Comparison of ENCODE assay signal across 8 cellular contexts in the genomic region with DNA sequence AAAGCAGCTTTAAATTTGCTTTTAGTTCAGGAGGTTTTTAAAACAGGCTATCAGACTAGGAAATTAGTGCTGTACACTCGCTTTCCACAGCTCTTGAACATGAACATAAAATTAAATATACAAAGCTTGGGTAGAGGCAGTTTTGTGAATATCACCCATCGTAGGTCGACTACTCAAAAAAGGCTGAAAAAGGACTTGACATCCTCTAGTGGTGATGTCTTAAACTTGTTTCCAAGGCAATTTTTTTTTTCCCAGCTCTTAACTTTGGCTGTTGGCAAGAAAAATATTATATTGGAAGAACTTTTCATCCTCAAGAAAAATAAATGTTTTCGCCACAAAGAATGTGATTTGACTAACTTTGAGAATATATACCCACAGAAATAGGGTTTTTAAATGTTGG. TPM values are rescaled to one million over a fixed set of nuclear protein-coding genes. Genes with fewer than 3 reads are reported as not detected.
DNase-seq lines count a peak whose midpoint lies in the region; ATAC-seq, FAIRE-seq and TF ChIP-seq lines count a peak whose summit lies in the region.

No MANE protein-coding gene starts in this region.

- H3K4me3 ChIP-seq in BJ (ENCODE audit: low read depth, low read length) = no peak overlapping the region
- H3K4me3 ChIP-seq in MG63 = no peak overlapping the region
- no peak overlapping the region for H3K4me3 ChIP-seq in CD8-positive, alpha-beta T cell (ENCODE audit: low read depth, low read length)

- intact Hi-C loops in CD8-positive, alpha-beta T cell (cut with DNase I, micrococcal nuclease) = no loop called here

- TF ChIP-seq CTCF in BJ (IDR thresholded peaks at IDR 0.05; ENCODE audit: insufficient read depth, low read depth, low read length) = peak; percentile 65
- TF ChIP-seq CTCF in CD8-positive, alpha-beta T cell (IDR thresholded peaks at IDR 0.05) = no peak

- H3K4me1 ChIP-seq in CD8-positive, alpha-beta T cell (ENCODE audit: insufficient read depth, low read length) = peaks cover 12% of the 10 kb centered on the region

- FAIRE-seq in frontal cortex (lab: Jason Lieb, UNC) = peak; percentile 73

- no peak overlapping the region for H3K27ac ChIP-seq in CD8-positive, alpha-beta T cell (ENCODE audit: low read depth, low read length)

- H3K4me3 Mint-ChIP-seq in CD8-positive, alpha-beta T cell = no peak overlapping the region

- peaks cover 50% of the 10 kb centered on the region for H3K27me3 Mint-ChIP-seq in CD8-positive, alpha-beta T cell (ENCODE audit: low read depth)

- CTCF ChIA-PET in BJ (lab: Yijun Ruan, JAX) = interaction anchor here (0.6 to 1.3 kb wide), 14 partner anchors 8 to 560 kb away, joined by 3 to 7 read pairs (median 4); no protein-coding TSS in a partner anchor
- CTCF ChIA-PET in CD8-positive, alpha-beta T cell (lab: Charles Lee) = no interaction called here

- H3K36me3 ChIP-seq in BJ (ENCODE audit: control insufficient read depth, insufficient read depth, low read length) = no peaks in the 10 kb centered on the region
- no peaks in the 10 kb centered on the region for H3K36me3 ChIP-seq in MG63
- no peaks in the 10 kb centered on the region for H3K36me3 ChIP-seq in CD8-positive, alpha-beta T cell (ENCODE audit: insufficient read depth, low read length)

- H3K4me1 Mint-ChIP-seq in CD8-positive, alpha-beta T cell (ENCODE audit: low read depth) = peaks cover 11% of the 10 kb centered on the region

- H3K27me3 ChIP-seq in BJ (ENCODE audit: control insufficient read depth, insufficient read depth, low read length) (peaks cover 3% of the 10 kb centered on the region), MG63 (peaks cover 30% of the 10 kb centered on the region)
- H3K27me3 ChIP-seq in CD8-positive, alpha-beta T cell (ENCODE audit: insufficient read depth, low read length) = peaks cover 14% of the 10 kb centered on the region

- POLR2A ChIA-PET in BJ (lab: Charles Lee) = no interaction called here
- POLR2A ChIA-PET in CD8-positive, alpha-beta T cell (lab: Charles Lee) = no interaction called here

- H3K9me3 ChIP-seq in MG63 = no peaks in the 10 kb centered on the region
- H3K9me3 ChIP-seq in CD8-positive, alpha-beta T cell (ENCODE audit: low read length) = no peaks in the 10 kb centered on the region

- H3K36me3 Mint-ChIP-seq in CD8-positive, alpha-beta T cell = no peaks in the 10 kb centered on the region

- H3K27ac Mint-ChIP-seq in CD8-positive, alpha-beta T cell = no peak overlapping the region

- no peak for ATAC-seq in CD8-positive, alpha-beta T cell

- DNase-seq in BJ (ENCODE audit: low read depth) (peak; percentile 2), HT-29 (ENCODE audit: low spot score) (peak; percentile 63), SHP77 treated with DMSO at 0.1 percent for 48 hours (lab: John Stamatoyannopoulos, UW) (peak; percentile 48), frontal cortex (ENCODE audit: low spot score in 2 of 2) (peak in 1 of 2 donors; percentile 50), NCI-H1048 (lab: John Stamatoyannopoulos, UW) (no peak), MG63 (no peak)
- DNase-seq in activated effector memory CD4-positive, alpha-beta T cell treated with anti-CD3 and anti-CD28 coated beads, Interleukin-2, amount 50 U/mL, for 16 hours = no peak
- no peak for DNase-seq in CD8-positive, alpha-beta T cell

- H3K9me3 Mint-ChIP-seq in CD8-positive, alpha-beta T cell = no peaks in the 10 kb centered on the region

RNA-seq across cellular contexts. Expression of gene MAP7, which starts 2.9 kb away (rescaled TPM):
- 0.29 and 0.45 TPM in 2 replicates for polyA plus RNA-seq in BJ (2011; rRNA removed)
- 0.19 TPM in 1 of 2 replicates, not detected in the other for polyA minus RNA-seq in BJ (2011; rRNA and poly(A)+ RNA removed)
- 42.1 and 44.6 TPM in 2 replicates for total RNA-seq in HT-29 (2014; rRNA removed; shearing (Covaris generic))
- total RNA-seq in frontal cortex = 5.7 TPM
- total RNA-seq in MG63 (2014; rRNA removed; shearing (Covaris generic); ENCODE audit: low replicate concordance) = not detected in 2 replicates
- total RNA-seq in CD8-positive, alpha-beta T cell = under 1 TPM; 0.19 to 0.24 TPM

Comparison
In these comparisons a context has a peak if more than half of its experiments do, and no peak if none do; other contexts are left out.
1. DNase-seq: peak in BJ (single experiment), HT-29 (single experiment) and SHP77 treated with DMSO at 0.1 percent for 48 hours (single experiment); none in activated effector memory CD4-positive, alpha-beta T cell treated with anti-CD3 and anti-CD28 coated beads, Interleukin-2, amount 50 U/mL, for 16 hours (single experiment), NCI-H1048 (single experiment), MG63 (single experiment) and CD8-positive, alpha-beta T cell (0 of 7).